ENCODE assay signal across 24 cellular contexts in the genomic region with DNA sequence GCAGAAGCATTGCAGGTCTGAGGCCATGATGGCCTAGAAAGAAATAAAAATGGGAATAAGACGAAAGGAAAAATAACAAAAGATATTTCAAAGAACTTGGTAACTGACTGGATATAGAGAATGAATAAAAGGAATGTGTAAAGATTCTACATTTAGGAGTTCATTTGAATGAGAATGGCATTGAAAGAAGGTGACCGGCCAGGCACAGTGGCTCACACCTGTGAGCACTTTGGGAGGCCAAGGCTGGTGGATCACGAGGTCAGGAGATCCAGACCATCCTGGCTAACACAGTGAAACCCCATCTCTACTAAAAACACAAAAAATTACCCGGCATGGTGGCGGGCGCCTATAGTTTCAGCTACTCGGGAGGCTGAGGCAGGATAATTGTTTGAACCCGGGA.
"Had no signal": no experiment of that assay in that cellular context is flagged by ENCODE, and none has a peak within 500 bp of the region (broad histone marks: within the 10 kb centered on the region; RNA-seq: fewer than 3 reads in every experiment).

No MANE protein-coding gene starts in this region.

- ATAC-seq: foreskin keratinocyte; heart right ventricle; left ventricle myocardium superior; lower lobe of right lung; naive thymus-derived CD4-positive, alpha-beta T cell; sciatic nerve; stimulated activated effector memory CD8-positive, alpha-beta T cell treated with anti-CD3 and anti-CD28 coated beads, Interleukin-12 subunit alpha, Interleukin-12 subunit beta, amount 100 ng/mL, for 72 hours; stimulated activated naive CD8-positive, alpha-beta T cell treated with anti-CD3 and anti-CD28 coated beads, Interleukin-15, Interleukin-2, amounts not matched to agents 100 U/mL and 50 U/mL, for 24 hours had no signal

- H3K9me3 Mint-ChIP-seq: dendritic cell treated with granulocyte-macrophage colony-stimulating factor and Interleukin-4, amounts not matched to agents 40 ng/mL and 50 ng/mL, for 4 days; naive thymus-derived CD4-positive, alpha-beta T cell; nephron; stimulated activated effector memory CD8-positive, alpha-beta T cell treated with anti-CD3 and anti-CD28 coated beads, Interleukin-12 subunit alpha, Interleukin-12 subunit beta, amount 100 ng/mL, for 72 hours; type B pancreatic cell had no signal

- DNase-seq: colonic mucosa; effector memory CD4-positive, alpha-beta T cell; foreskin keratinocyte; glutamatergic neuron; heart right ventricle; hippocampal formation; left ventricle myocardium superior; lower lobe of right lung; naive thymus-derived CD4-positive, alpha-beta T cell; nucleus accumbens; stimulated activated CD4-positive, alpha-beta T cell treated with anti-CD3 and anti-CD28 coated beads, Interleukin-2, amount 100 ng/mL, for 24 hours; stimulated activated CD4-positive, alpha-beta T cell treated with anti-CD3 and anti-CD28 coated beads, Interleukin-4, amount 100 ng/mL, for 24 hours; stimulated activated naive CD8-positive, alpha-beta T cell treated with anti-CD3 and anti-CD28 coated beads, Interleukin-15, Interleukin-2, amounts not matched to agents 100 U/mL and 50 U/mL, for 24 hours; substantia nigra; testis; tibial artery had no signal

- H3K27me3 ChIP-seq: colonic mucosa, esophagus muscularis mucosa, foreskin keratinocyte, heart right ventricle, right atrium auricular region, testis, tibial artery had no signal

- H3K4me3 Mint-ChIP-seq: dendritic cell treated with granulocyte-macrophage colony-stimulating factor and Interleukin-4, amounts not matched to agents 40 ng/mL and 50 ng/mL, for 4 days; naive thymus-derived CD4-positive, alpha-beta T cell; nephron; stimulated activated effector memory CD8-positive, alpha-beta T cell treated with anti-CD3 and anti-CD28 coated beads, Interleukin-12 subunit alpha, Interleukin-12 subunit beta, amount 100 ng/mL, for 72 hours; type B pancreatic cell had no signal

- H3K4me1 Mint-ChIP-seq: nephron had no signal

- H3K27me3 Mint-ChIP-seq: dendritic cell treated with granulocyte-macrophage colony-stimulating factor and Interleukin-4, amounts not matched to agents 40 ng/mL and 50 ng/mL, for 4 days; naive thymus-derived CD4-positive, alpha-beta T cell; type B pancreatic cell had no signal

- H3K27ac ChIP-seq: colonic mucosa, esophagus muscularis mucosa, foreskin keratinocyte, heart right ventricle, lower lobe of right lung, prostate gland, right atrium auricular region, testis, tibial artery had no signal

- H3K4me1 ChIP-seq: colonic mucosa, foreskin keratinocyte, heart right ventricle, lower lobe of right lung, prostate gland, right atrium auricular region, testis, tibial artery had no signal

- H3K9me3 ChIP-seq: colonic mucosa, esophagus muscularis mucosa, heart right ventricle, lower lobe of right lung, prostate gland, right atrium auricular region, testis, tibial artery had no signal

- H3K27ac Mint-ChIP-seq: dendritic cell treated with granulocyte-macrophage colony-stimulating factor and Interleukin-4, amounts not matched to agents 40 ng/mL and 50 ng/mL, for 4 days; nephron; stimulated activated effector memory CD8-positive, alpha-beta T cell treated with anti-CD3 and anti-CD28 coated beads, Interleukin-12 subunit alpha, Interleukin-12 subunit beta, amount 100 ng/mL, for 72 hours; type B pancreatic cell had no signal
